ENCODE assay signal across 18 cellular contexts in genomic region chr14:73393375-73393774, GRCh38.
A peak's percentile ranks its signal among the peaks of the same experiment; 100 is the strongest.
DNase-seq lines count a peak whose midpoint lies in the region; ATAC-seq and TF ChIP-seq lines count a peak whose summit lies in the region.
"Had no signal": no experiment of that assay in that cellular context is flagged by ENCODE, and none has a peak within 500 bp of the region (broad histone marks: within the 10 kb centered on the region; RNA-seq: fewer than 3 reads in every experiment).

No MANE protein-coding gene starts in this region.

- TF ChIP-seq CTCF in PC-3 (conservative IDR thresholded peaks at IDR 0.05; ENCODE audit: low read depth, low read length): no peak

- no peaks in the 10 kb centered on the region for H3K27me3 Mint-ChIP-seq in stimulated activated memory B cell treated with anti-CD40 and anti-IgM and Interleukin-4, amounts not matched to agents 10 μg/mL and 1 μg/mL and 100 μg/mL, for 72 hours
- H3K27me3 Mint-ChIP-seq in T-helper 2 cell treated with Interferon-gamma antibody and Interleukin-4, amounts not matched to agents 5 μg/mL and 100 μg/mL, for 36 hours (ENCODE audit: low read depth): no peaks in the 10 kb centered on the region
- H3K27me3 Mint-ChIP-seq: IgD-negative memory B cell; stimulated activated naive CD8-positive, alpha-beta T cell treated with anti-CD3 and anti-CD28 coated beads, Interleukin-15, Interleukin-2, amounts not matched to agents 100 ng/mL and 50 ng/mL, for 24 hours; type B pancreatic cell had no signal

- H3K27ac ChIP-seq in PC-3 (ENCODE audit: low read length): no peak overlapping the region
- H3K27ac ChIP-seq: brain microvascular endothelial cell had no signal

- H3K4me3 Mint-ChIP-seq in stimulated activated memory B cell treated with anti-CD40 and anti-IgM and Interleukin-4, amounts not matched to agents 10 μg/mL and 1 μg/mL and 100 μg/mL, for 72 hours: no peak overlapping the region
- no peak overlapping the region for H3K4me3 Mint-ChIP-seq in T-helper 2 cell treated with Interferon-gamma antibody and Interleukin-4, amounts not matched to agents 5 μg/mL and 100 μg/mL, for 36 hours
- H3K4me3 Mint-ChIP-seq: stimulated activated naive CD8-positive, alpha-beta T cell treated with anti-CD3 and anti-CD28 coated beads, Interleukin-15, Interleukin-2, amounts not matched to agents 100 ng/mL and 50 ng/mL, for 24 hours; T-helper 1 cell treated with Interleukin-12 subunit alpha and Interleukin-12 subunit beta and Interleukin-4 antibody, amounts not matched to agents 30 μg/mL and 1 μg/mL, for 36 hours; type B pancreatic cell had no signal

- H3K4me3 ChIP-seq in PC-3 (ENCODE audit: low read length): no peak overlapping the region

- H3K9me3 ChIP-seq in PC-3 (ENCODE audit: low read length): no peaks in the 10 kb centered on the region
- H3K9me3 ChIP-seq: BE2C, Caco-2 had no signal

- CTCF ChIA-PET in PC-3 (lab: Charles Lee): no interaction called here

- BruUV-seq in PC-3 (replicated peaks; lab: Mats Ljungman, UMichigan): no TSS peak

- no peaks in the 10 kb centered on the region for H3K9me3 Mint-ChIP-seq in stimulated activated memory B cell treated with anti-CD40 and anti-IgM and Interleukin-4, amounts not matched to agents 10 μg/mL and 1 μg/mL and 100 μg/mL, for 72 hours
- H3K9me3 Mint-ChIP-seq in T-helper 2 cell treated with Interferon-gamma antibody and Interleukin-4, amounts not matched to agents 5 μg/mL and 100 μg/mL, for 36 hours: no peaks in the 10 kb centered on the region
- H3K9me3 Mint-ChIP-seq: IgD-negative memory B cell; stimulated activated naive CD8-positive, alpha-beta T cell treated with anti-CD3 and anti-CD28 coated beads, Interleukin-15, Interleukin-2, amounts not matched to agents 100 ng/mL and 50 ng/mL, for 24 hours; T-helper 1 cell treated with Interleukin-12 subunit alpha and Interleukin-12 subunit beta and Interleukin-4 antibody, amounts not matched to agents 30 μg/mL and 1 μg/mL, for 36 hours; type B pancreatic cell had no signal

- 0 out of 2 replicates have a peak, but pooled peaks cover 3% of the 10 kb centered on the region for H4K20me1 ChIP-seq in PC-3 (ENCODE audit: low read length)

- H3K36me3 Mint-ChIP-seq in stimulated activated memory B cell treated with anti-CD40 and anti-IgM and Interleukin-4, amounts not matched to agents 10 μg/mL and 1 μg/mL and 100 μg/mL, for 72 hours: peaks cover 11% of the 10 kb centered on the region
- H3K36me3 Mint-ChIP-seq in T-helper 2 cell treated with Interferon-gamma antibody and Interleukin-4, amounts not matched to agents 5 μg/mL and 100 μg/mL, for 36 hours (ENCODE audit: low read depth): no peaks in the 10 kb centered on the region

- no peak overlapping the region for H3K9ac ChIP-seq in PC-3 (ENCODE audit: low read length)

- H3K4me2 ChIP-seq in PC-3 (ENCODE audit: low read length): no peak overlapping the region

- no peak overlapping the region for H2AFZ ChIP-seq in PC-3 (ENCODE audit: low read length)

- 0 out of 2 replicates have a peak, but pooled peaks cover 4% of the 10 kb centered on the region for H3K79me2 ChIP-seq in PC-3 (ENCODE audit: low read length)

- H3F3A ChIP-seq in PC-3 (ENCODE audit: low read length, unreplicated experiment): no peaks in the 10 kb centered on the region

- peak overlapping the region; percentile 38 for H3K27ac Mint-ChIP-seq in stimulated activated memory B cell treated with anti-CD40 and anti-IgM and Interleukin-4, amounts not matched to agents 10 μg/mL and 1 μg/mL and 100 μg/mL, for 72 hours
- H3K27ac Mint-ChIP-seq in T-helper 2 cell treated with Interferon-gamma antibody and Interleukin-4, amounts not matched to agents 5 μg/mL and 100 μg/mL, for 36 hours: no peak overlapping the region
- H3K27ac Mint-ChIP-seq: stimulated activated naive CD8-positive, alpha-beta T cell treated with anti-CD3 and anti-CD28 coated beads, Interleukin-15, Interleukin-2, amounts not matched to agents 100 ng/mL and 50 ng/mL, for 24 hours; T-helper 1 cell treated with Interleukin-12 subunit alpha and Interleukin-12 subunit beta and Interleukin-4 antibody, amounts not matched to agents 30 μg/mL and 1 μg/mL, for 36 hours; type B pancreatic cell had no signal

- POLR2A ChIA-PET in PC-3 (lab: Charles Lee; ENCODE audit: unreplicated experiment): interaction anchor here (0.7 kb wide), 1 partner anchor 17 kb away, joined by 3 read pairs; no protein-coding TSS in a partner anchor

- H3K36me3 ChIP-seq in PC-3 (ENCODE audit: low read depth, low read length): no peaks in the 10 kb centered on the region
- H3K36me3 ChIP-seq: BE2C, brain microvascular endothelial cell had no signal

- DNase-seq in NCI-H2081 (lab: John Stamatoyannopoulos, UW) (peak; percentile 4 to 8), NCI-H2081 treated with DMSO at 0.1 percent for 48 hours (lab: John Stamatoyannopoulos, UW) (no peak), NCI-H1105 (lab: John Stamatoyannopoulos, UW) (peak; percentile 8), PC-3 (peak; percentile 52)
- no peak for DNase-seq in T-helper 2 cell treated with Interferon-gamma antibody and Interleukin-4, amounts not matched to agents 5 μg/mL and 100 μg/mL, for 36 hours (ENCODE audit: low spot score)
- DNase-seq: activated effector memory CD4-positive, alpha-beta T cell treated with anti-CD3 and anti-CD28 coated beads, Interleukin-2, amount 50 U/mL, for 16 hours; BE2C; brain microvascular endothelial cell; Caco-2; MM.1S; stimulated activated CD4-positive, alpha-beta T cell treated with anti-CD3 and anti-CD28 coated beads, Interleukin-2, amount 100 ng/mL, for 24 hours had no signal

- H3K4me1 ChIP-seq in PC-3 (ENCODE audit: insufficient read depth, low read length): peaks cover 7% of the 10 kb centered on the region; the same call in 1 of the 2 replicates
- H3K4me1 ChIP-seq: BE2C, Caco-2 had no signal

- peaks cover 30% of the 10 kb centered on the region for H3K4me1 Mint-ChIP-seq in stimulated activated memory B cell treated with anti-CD40 and anti-IgM and Interleukin-4, amounts not matched to agents 10 μg/mL and 1 μg/mL and 100 μg/mL, for 72 hours
- H3K4me1 Mint-ChIP-seq in T-helper 2 cell treated with Interferon-gamma antibody and Interleukin-4, amounts not matched to agents 5 μg/mL and 100 μg/mL, for 36 hours (ENCODE audit: low read depth): peaks cover 14% of the 10 kb centered on the region

- intact Hi-C loops in PC-3 (cut with micrococcal nuclease): loop anchor here (1.0 to 5.0 kb wide), 2 partner anchors 8 to 81 kb away; no protein-coding TSS in a partner anchor

- H3K27me3 ChIP-seq in PC-3 (ENCODE audit: low read length): no peaks in the 10 kb centered on the region
- H3K27me3 ChIP-seq: BE2C, brain microvascular endothelial cell had no signal

- H3K9me2 ChIP-seq in PC-3 (replicated peaks; ENCODE audit: low read length): no peaks in the 10 kb centered on the region

- ATAC-seq in PC-3 (peak; percentile 86), HG03460 (IDR thresholded peaks at IDR 0.05; ENCODE audit: unreplicated experiment) (no peak), HG03565 (IDR thresholded peaks at IDR 0.05; ENCODE audit: unreplicated experiment) (no peak)
- ATAC-seq in stimulated activated memory B cell treated with anti-CD40 and anti-IgM and Interleukin-4, amounts not matched to agents 10 μg/mL and 1 μg/mL and 100 μg/mL, for 72 hours: no peak

Comparison
In these comparisons a context has a peak if more than half of its experiments do, and no peak if none do; other contexts are left out.
1. DNase-seq: peak in NCI-H2081 (2 of 2), NCI-H1105 (single experiment) and PC-3 (single experiment); none in NCI-H2081 treated with DMSO at 0.1 percent for 48 hours (single experiment) and T-helper 2 cell treated with Interferon-gamma antibody and Interleukin-4, amounts not matched to agents 5 μg/mL and 100 μg/mL, for 36 hours (single experiment).